In the genomic region with DNA sequence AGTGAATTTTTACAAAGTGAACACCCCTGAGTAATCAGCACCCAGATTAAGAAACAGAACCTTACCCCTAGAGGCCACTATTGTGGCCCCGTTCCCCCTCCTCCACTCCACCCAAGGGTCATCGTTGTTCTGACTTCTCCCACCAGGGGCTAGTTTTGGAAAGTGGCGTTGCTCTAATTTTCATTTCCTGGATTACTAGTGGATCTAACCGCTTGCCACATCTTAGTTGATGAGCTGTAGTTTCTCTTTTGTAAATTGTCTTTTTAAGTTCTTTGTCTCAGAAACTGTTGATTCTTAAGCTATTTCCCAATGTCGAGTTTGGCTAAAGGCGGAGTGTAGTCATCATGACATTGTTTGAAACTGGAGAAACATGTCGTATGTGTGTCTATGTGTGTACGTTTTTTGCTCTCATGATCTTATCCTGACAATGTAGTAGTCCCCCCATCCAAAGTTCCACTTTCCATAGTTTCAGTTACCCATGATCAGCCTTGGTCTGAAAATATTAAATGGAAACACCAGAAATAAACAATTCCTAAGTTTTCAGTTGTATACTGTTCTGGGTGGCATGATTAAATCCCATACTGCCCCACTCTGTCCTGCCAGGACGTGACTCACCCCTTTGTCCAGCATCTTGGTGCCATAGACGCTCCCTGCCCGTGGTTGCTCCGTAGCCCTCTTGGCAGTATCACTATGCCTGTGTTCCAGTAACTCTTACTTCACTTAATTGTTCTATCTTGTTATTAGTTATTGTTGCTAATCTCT, we compare ENCODE assay signal across 8 cellular contexts.
DNase-seq lines count a peak whose midpoint lies in the region; ATAC-seq, FAIRE-seq and TF ChIP-seq lines count a peak whose summit lies in the region.

No MANE protein-coding gene starts in this region.

- no peak for TF ChIP-seq POLR2A in GM12892 (IDR thresholded peaks at IDR 0.05; ENCODE audit: low read depth, low read length)

- DNase-seq in GM12892 (ENCODE audit: insufficient read length), result no peak
- DNase-seq in RPMI7951 (ENCODE audit: low read depth), result peak; percentile 79
- peak; percentile 18 for DNase-seq in glomerular endothelial cell (ENCODE audit: extremely low read depth, low read depth, low spot score)
- no peak for DNase-seq in NK-92 treated with Interleukin-12 subunit alpha and Interleukin-12 subunit beta, amount 100 ng/mL, for 24 hours (lab: John Stamatoyannopoulos, UW)
- DNase-seq in NCI-H2107 (lab: John Stamatoyannopoulos, UW), result no peak
- DNase-seq in RPMI8226, result no peak

- H3K36me3 ChIP-seq in subcutaneous abdominal adipose tissue (ENCODE audit: control insufficient read depth in 5 of 5, insufficient read depth in 5 of 5, low read length in 5 of 5), result no peaks in the 10 kb centered on the region

- H3K9ac ChIP-seq in subcutaneous abdominal adipose tissue (ENCODE audit: low read length in 5 of 5), result peak overlapping the region in 4 of 5 donors; percentile 4 to 46 (median 20)

- peak; percentile 44 for FAIRE-seq in GM12892 (lab: Jason Lieb, UNC)

- peak overlapping the region; percentile 43 for H3K27ac ChIP-seq in subcutaneous abdominal adipose tissue (ENCODE audit: low read depth, low read length)

- ATAC-seq in GM21576 (IDR thresholded peaks at IDR 0.05; ENCODE audit: unreplicated experiment), result no peak

- no peaks in the 10 kb centered on the region for H3K27me3 ChIP-seq in subcutaneous abdominal adipose tissue (ENCODE audit: control insufficient read depth in 5 of 5, insufficient read depth in 4 of 5, low read length in 5 of 5)

- H3K4me3 ChIP-seq in subcutaneous abdominal adipose tissue (ENCODE audit: low read depth in 1 of 5, low read length in 5 of 5), result peak overlapping the region; percentile 36 to 55 (median 41)

- H3K4me1 ChIP-seq in subcutaneous abdominal adipose tissue (ENCODE audit: control insufficient read depth in 5 of 5, insufficient read depth in 5 of 5, low read length in 5 of 5), result peaks cover 6 to 46% (median 38%) of the 10 kb centered on the region in 5 donors

- H3K9me3 ChIP-seq in subcutaneous abdominal adipose tissue (ENCODE audit: control insufficient read depth in 5 of 5, low read length in 5 of 5), result no peaks in the 10 kb centered on the region

Comparison
In these comparisons a context has a peak if more than half of its experiments do, and no peak if none do; other contexts are left out.
1. DNase-seq: peak in RPMI7951 (single experiment) and glomerular endothelial cell (single experiment); none in GM12892 (single experiment), NK-92 treated with Interleukin-12 subunit alpha and Interleukin-12 subunit beta, amount 100 ng/mL, for 24 hours (single experiment), NCI-H2107 (single experiment) and RPMI8226 (single experiment).